ENCODE assay signal across 36 cellular contexts in the genomic region with DNA sequence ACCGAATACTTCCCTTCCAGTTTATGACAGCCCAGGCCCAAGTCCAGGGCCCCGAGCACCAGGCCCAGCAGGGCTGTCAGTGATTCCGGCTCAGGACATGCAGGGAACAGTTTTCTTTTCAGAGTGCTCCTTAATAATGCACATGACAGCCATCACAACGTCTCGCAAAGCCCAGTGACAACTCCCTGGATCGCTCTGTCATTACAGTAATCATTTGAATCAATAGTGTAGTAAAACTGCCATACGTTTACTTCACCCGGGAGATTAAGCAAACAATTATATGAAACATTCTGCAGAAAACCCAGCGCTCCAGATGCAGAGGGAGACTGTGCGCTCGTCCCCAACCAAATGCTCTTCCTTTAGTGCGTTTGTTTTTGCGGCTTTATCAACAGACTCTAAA.
"Had no signal": no experiment of that assay in that cellular context is flagged by ENCODE, and none has a peak within 500 bp of the region (broad histone marks: within the 10 kb centered on the region; RNA-seq: fewer than 3 reads in every experiment).

No MANE protein-coding gene starts in this region.

- H3K36me3 ChIP-seq: adrenal gland, brain microvascular endothelial cell, breast epithelium, WERI-Rb-1 had no signal

- H3K4me3 Mint-ChIP-seq: activated CD4-positive, alpha-beta memory T cell treated with anti-CD3 and anti-CD28 coated beads, Interleukin-2, amount 10 ng/mL, durations not matched to agents 7 days and 5 days; activated CD4-positive, alpha-beta T cell treated with anti-CD3 and anti-CD28 coated beads for 36 hours; activated CD4-positive, alpha-beta T cell treated with anti-CD3 and anti-CD28 coated beads, Interleukin-2, amount 10 ng/mL, durations not matched to agents 7 days and 5 days; activated CD8-positive, alpha-beta memory T cell treated with anti-CD3 and anti-CD28 coated beads, Interleukin-2, amount 10 ng/mL, durations not matched to agents 7 days and 5 days; activated CD8-positive, alpha-beta T cell treated with anti-CD3 and anti-CD28 coated beads, Interleukin-2, amount 10 ng/mL, durations not matched to agents 7 days and 5 days; activated naive CD4-positive, alpha-beta T cell treated with anti-CD3 and anti-CD28 coated beads for 36 hours; activated naive CD8-positive, alpha-beta T cell treated with anti-CD3 and anti-CD28 coated beads for 36 hours; activated T-cell treated with anti-CD3 and anti-CD28 coated beads, Interleukin-2, amount 50 U/mL, for 24 hours; T-helper 1 cell treated with Interleukin-12 subunit alpha and Interleukin-12 subunit beta and Interleukin-4 antibody, amounts not matched to agents 30 μg/mL and 1 μg/mL, for 36 hours; T-helper 2 cell treated with Interferon-gamma antibody and Interleukin-4, amounts not matched to agents 5 μg/mL and 100 μg/mL, for 36 hours; WTC11 had no signal

- H3K4me3 ChIP-seq: adrenal gland, body of pancreas, breast epithelium had no signal

- H3K9me3 Mint-ChIP-seq: activated CD4-positive, alpha-beta memory T cell treated with anti-CD3 and anti-CD28 coated beads, Interleukin-2, amount 10 ng/mL, durations not matched to agents 7 days and 5 days; activated CD4-positive, alpha-beta T cell treated with anti-CD3 and anti-CD28 coated beads, Interleukin-2, amount 10 ng/mL, durations not matched to agents 7 days and 5 days; activated naive CD8-positive, alpha-beta T cell treated with anti-CD3 and anti-CD28 coated beads for 36 hours; activated T-cell treated with anti-CD3 and anti-CD28 coated beads, Interleukin-2, amount 50 U/mL, for 24 hours; activated T-helper 2 cell treated with anti-CD3 and anti-CD28 coated beads, Interferon-gamma antibody, Interleukin-2, Interleukin-4, amounts not matched to agents 10 μg/mL and 5 μg/mL and 100 μg/mL, durations not matched to agents 14 hours and 24 hours and 36 hours; T-helper 1 cell treated with Interleukin-12 subunit alpha and Interleukin-12 subunit beta and Interleukin-4 antibody, amounts not matched to agents 30 μg/mL and 1 μg/mL, for 36 hours; T-helper 2 cell treated with Interferon-gamma antibody and Interleukin-4, amounts not matched to agents 5 μg/mL and 100 μg/mL, for 36 hours; WTC11 had no signal

- DNase-seq: activated CD4-positive, alpha-beta memory T cell treated with anti-CD3 and anti-CD28 coated beads, Interleukin-2, amount 10 ng/mL, durations not matched to agents 7 days and 5 days; activated CD4-positive, alpha-beta T cell treated with anti-CD3 and anti-CD28 coated beads for 1 hour; activated CD4-positive, alpha-beta T cell treated with anti-CD3 and anti-CD28 coated beads for 36 hours; activated CD4-positive, alpha-beta T cell treated with anti-CD3 and anti-CD28 coated beads for 48 hours; activated CD4-positive, alpha-beta T cell treated with anti-CD3 and anti-CD28 coated beads, Interleukin-2, amount 10 ng/mL, durations not matched to agents 7 days and 5 days; activated CD4-positive, alpha-beta T cell treated with anti-CD3 and anti-CD28 coated beads, Interleukin-2, amount 50 U/mL, for 48 hours; activated CD4-positive, CD25-positive, alpha-beta regulatory T cell; activated CD8-positive, alpha-beta memory T cell treated with anti-CD3 and anti-CD28 coated beads for 24 hours; activated CD8-positive, alpha-beta memory T cell treated with anti-CD3 and anti-CD28 coated beads, Interleukin-2, amount 10 ng/mL, durations not matched to agents 7 days and 5 days; activated CD8-positive, alpha-beta memory T cell treated with anti-CD3 and anti-CD28 coated beads, Interleukin-2, amount 50 U/mL, for 48 hours; activated CD8-positive, alpha-beta T cell treated with anti-CD3 and anti-CD28 coated beads, Interleukin-2, amount 10 ng/mL, durations not matched to agents 7 days and 5 days; activated effector memory CD4-positive, alpha-beta T cell treated with Interleukin-2 at 50 U/mL for 16 hours; activated gamma-delta T cell treated with Interleukin-2 at 50 U/mL for 16 hours; activated naive CD4-positive, alpha-beta T cell; activated naive CD4-positive, alpha-beta T cell treated with anti-CD3 and anti-CD28 coated beads for 36 hours; activated naive CD4-positive, alpha-beta T cell treated with anti-CD3 and anti-CD28 coated beads, Interleukin-2, amount 50 U/mL, for 16 hours; activated naive CD8-positive, alpha-beta T cell treated with anti-CD3 and anti-CD28 coated beads for 36 hours; activated T-cell treated with anti-CD3 and anti-CD28 coated beads, Interleukin-2, amount 50 U/mL, for 24 hours; activated T-cell treated with anti-CD3 and anti-CD28 coated beads, Interleukin-2, amount 50 U/mL, for 48 hours; adrenal gland; amniotic stem cell; aorta; body of pancreas; brain microvascular endothelial cell; central memory CD4-positive, alpha-beta T cell; T-helper 1 cell; T-helper 2 cell; T-helper 9 cell; WERI-Rb-1 had no signal

- H3K27me3 Mint-ChIP-seq: activated CD4-positive, alpha-beta memory T cell treated with anti-CD3 and anti-CD28 coated beads, Interleukin-2, amount 10 ng/mL, durations not matched to agents 7 days and 5 days; activated CD4-positive, alpha-beta T cell treated with anti-CD3 and anti-CD28 coated beads, Interleukin-2, amount 10 ng/mL, durations not matched to agents 7 days and 5 days; activated CD8-positive, alpha-beta memory T cell treated with anti-CD3 and anti-CD28 coated beads, Interleukin-2, amount 10 ng/mL, durations not matched to agents 7 days and 5 days had no signal

- H3K27ac Mint-ChIP-seq: activated CD4-positive, alpha-beta memory T cell treated with anti-CD3 and anti-CD28 coated beads, Interleukin-2, amount 10 ng/mL, durations not matched to agents 7 days and 5 days; activated CD4-positive, alpha-beta T cell treated with anti-CD3 and anti-CD28 coated beads for 36 hours; activated CD4-positive, alpha-beta T cell treated with anti-CD3 and anti-CD28 coated beads, Interleukin-2, amount 10 ng/mL, durations not matched to agents 7 days and 5 days; activated CD8-positive, alpha-beta memory T cell treated with anti-CD3 and anti-CD28 coated beads, Interleukin-2, amount 10 ng/mL, durations not matched to agents 7 days and 5 days; activated CD8-positive, alpha-beta T cell treated with anti-CD3 and anti-CD28 coated beads, Interleukin-2, amount 10 ng/mL, durations not matched to agents 7 days and 5 days; activated naive CD4-positive, alpha-beta T cell treated with anti-CD3 and anti-CD28 coated beads for 36 hours; activated naive CD4-positive, alpha-beta T cell treated with anti-CD3 and anti-CD28 coated beads, Interleukin-2, amount 50 U/mL, for 72 hours; activated naive CD8-positive, alpha-beta T cell treated with anti-CD3 and anti-CD28 coated beads for 36 hours; activated T-cell treated with anti-CD3 and anti-CD28 coated beads, Interleukin-2, amount 50 U/mL, for 24 hours; activated T-helper 2 cell treated with anti-CD3 and anti-CD28 coated beads, Interferon-gamma antibody, Interleukin-2, Interleukin-4, amounts not matched to agents 10 μg/mL and 5 μg/mL and 100 μg/mL, durations not matched to agents 14 hours and 24 hours and 36 hours; T-helper 1 cell treated with Interleukin-12 subunit alpha and Interleukin-12 subunit beta and Interleukin-4 antibody, amounts not matched to agents 30 μg/mL and 1 μg/mL, for 36 hours; T-helper 2 cell treated with Interferon-gamma antibody and Interleukin-4, amounts not matched to agents 5 μg/mL and 100 μg/mL, for 36 hours; WTC11 had no signal

- ATAC-seq: activated CD4-positive, alpha-beta T cell treated with anti-CD3 and anti-CD28 coated beads for 36 hours; activated CD4-positive, CD25-positive, alpha-beta regulatory T cell treated with anti-CD3 and anti-CD28 coated beads, Interleukin-2, amount 50 U/mL, for 24 hours; activated CD8-positive, alpha-beta memory T cell treated with anti-CD3 and anti-CD28 coated beads, Interleukin-2, amount 10 ng/mL, durations not matched to agents 7 days and 5 days; activated CD8-positive, alpha-beta T cell treated with anti-CD3 and anti-CD28 coated beads, Interleukin-2, amount 10 ng/mL, durations not matched to agents 7 days and 5 days; activated naive CD4-positive, alpha-beta T cell treated with anti-CD3 and anti-CD28 coated beads, Interleukin-2, amount 50 U/mL, for 72 hours; body of pancreas; WTC11 had no signal

- H3K9me3 ChIP-seq: adrenal gland, body of pancreas, breast epithelium had no signal

- H3K4me1 Mint-ChIP-seq: activated CD4-positive, alpha-beta memory T cell treated with anti-CD3 and anti-CD28 coated beads, Interleukin-2, amount 10 ng/mL, durations not matched to agents 7 days and 5 days; activated CD4-positive, alpha-beta T cell treated with anti-CD3 and anti-CD28 coated beads for 36 hours; activated CD4-positive, alpha-beta T cell treated with anti-CD3 and anti-CD28 coated beads, Interleukin-2, amount 10 ng/mL, durations not matched to agents 7 days and 5 days; activated CD8-positive, alpha-beta memory T cell treated with anti-CD3 and anti-CD28 coated beads, Interleukin-2, amount 10 ng/mL, durations not matched to agents 7 days and 5 days; activated naive CD8-positive, alpha-beta T cell treated with anti-CD3 and anti-CD28 coated beads for 36 hours; WTC11 had no signal

- H3K27ac ChIP-seq: adrenal gland, body of pancreas, brain microvascular endothelial cell, breast epithelium, WERI-Rb-1 had no signal

- H3K27me3 ChIP-seq: adrenal gland, body of pancreas, brain microvascular endothelial cell, breast epithelium had no signal

- H3K4me1 ChIP-seq: adrenal gland, body of pancreas, breast epithelium had no signal

- H3K36me3 Mint-ChIP-seq: activated CD8-positive, alpha-beta memory T cell treated with anti-CD3 and anti-CD28 coated beads, Interleukin-2, amount 10 ng/mL, durations not matched to agents 7 days and 5 days; activated naive CD4-positive, alpha-beta T cell treated with anti-CD3 and anti-CD28 coated beads, Interleukin-2, amount 50 U/mL, for 72 hours; activated naive CD8-positive, alpha-beta T cell treated with anti-CD3 and anti-CD28 coated beads for 36 hours; WTC11 had no signal
